In the genomic region with DNA sequence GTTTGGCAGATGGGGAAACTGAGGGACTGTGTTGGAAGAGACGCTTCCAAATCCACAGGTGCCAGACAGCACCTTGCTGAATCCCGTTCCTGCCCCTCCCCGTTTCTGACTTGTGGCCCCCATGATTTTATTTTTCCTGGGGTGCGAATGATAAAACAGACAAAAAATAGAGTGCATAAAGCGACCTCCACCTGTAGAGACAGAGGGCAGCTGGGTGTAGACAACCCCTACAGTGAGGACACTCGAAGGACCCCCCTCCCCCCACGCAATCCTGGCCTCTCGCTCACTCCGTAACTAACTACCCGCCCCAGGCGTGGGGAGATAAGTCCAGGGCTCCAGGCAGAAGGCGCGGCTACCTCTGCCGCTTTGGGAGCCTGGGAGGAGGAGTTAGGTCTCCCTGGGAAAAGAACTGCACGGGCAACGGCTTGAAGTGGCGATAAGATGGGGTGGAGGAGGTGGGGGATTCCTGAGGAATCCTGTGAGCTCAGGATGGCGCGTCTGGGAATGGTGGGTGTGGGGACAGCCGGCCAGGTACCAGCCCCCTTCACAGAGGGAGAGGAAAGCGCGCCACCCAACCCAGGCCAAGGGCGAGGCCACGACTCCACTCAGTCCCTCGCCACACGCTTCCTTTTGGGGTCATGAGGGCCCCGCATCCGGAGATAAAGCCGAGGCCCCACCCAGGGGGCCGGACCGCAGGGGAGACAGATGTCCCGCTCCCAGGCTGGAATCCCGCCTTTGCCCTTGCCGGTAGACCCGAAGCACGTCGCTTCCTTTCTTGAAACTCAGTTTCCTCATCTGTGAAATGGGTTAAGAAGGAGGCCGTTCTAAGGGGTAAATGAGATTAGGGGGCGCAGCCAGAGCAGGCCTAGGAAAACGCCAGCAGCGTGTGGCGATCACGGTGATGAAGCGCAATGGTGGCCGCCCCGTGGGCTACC, we compare ENCODE assay signal across 1 cellular context.
A peak's percentile ranks its signal among the peaks of the same experiment; 100 is the strongest.
TF ChIP-seq lines count a peak whose summit lies in the region.

No MANE protein-coding gene starts in this region.

TF ChIP-seq in K562, 482 proteins besides CTCF, POLR2A, EP300 and RAD21 (continued from another document and continues in another):
- TF ChIP-seq TRIM25 (IDR thresholded peaks at IDR 0.05; ENCODE audit: borderline replicate concordance) (no peak), GATAD2A (IDR thresholded peaks at IDR 0.05) (peak; percentile 14; the same call in 1 of the 2 replicates), ZNF583 (CRISPR knock-in tag; IDR thresholded peaks at IDR 0.05) (no peak), LCOR (CRISPR knock-in tag; IDR thresholded peaks at IDR 0.05) (peak; percentile 91), NFATC3 (IDR thresholded peaks at IDR 0.05) (no peak), KLF16 (IDR thresholded peaks at IDR 0.05) (peak; percentile 4; the same call in 1 of the 2 replicates), ZNF143 (CRISPR knock-in tag; IDR thresholded peaks at IDR 0.05) (no peak), KDM5B (IDR thresholded peaks at IDR 0.05; ENCODE audit: insufficient replicate concordance, low read depth, low read length) (peak; percentile 85), NR1H2 (CRISPR knock-in tag; IDR thresholded peaks at IDR 0.05) (no peak), TRIM24 (IDR thresholded peaks at IDR 0.05) (peak; percentile 25 to 32; a peak in 1 of 4 replicates), LEF1 (IDR thresholded peaks at IDR 0.05) (peak; percentile 70), PURB (CRISPR knock-in tag; IDR thresholded peaks at IDR 0.05; ENCODE audit: low read depth) (no peak), MAFK (IDR thresholded peaks at IDR 0.05; ENCODE audit: low read length) (no peak), HNRNPH1 (optimal IDR thresholded peaks at IDR 0.05; ENCODE audit: low read depth, low read length) (no peak), ETV1 (tag; conservative IDR thresholded peaks at IDR 0.05; ENCODE audit: low read depth) (peak; percentile 95), JUNB (CRISPR knock-in tag; conservative IDR thresholded peaks at IDR 0.05) (no peak), EHMT2 (IDR thresholded peaks at IDR 0.05) (no peak), ELF2 (CRISPR knock-in tag; IDR thresholded peaks at IDR 0.05) (0 out of 2 replicates have a peak, but pooled peaks have one; percentile 53), CREBBP (IDR thresholded peaks at IDR 0.05; ENCODE audit: low read depth, low read length) (no peak), TAF9B (IDR thresholded peaks at IDR 0.05; ENCODE audit: partially characterized antibody) (peak; percentile 55), ZC3H4 (CRISPR knock-in tag; IDR thresholded peaks at IDR 0.05; ENCODE audit: borderline replicate concordance) (no peak), FUS (optimal IDR thresholded peaks at IDR 0.05; ENCODE audit: low read depth, low read length) (no peak), TCF3 (CRISPR knock-in tag; IDR thresholded peaks at IDR 0.05) (peak; percentile 59), ESRRB (CRISPR knock-in tag; IDR thresholded peaks at IDR 0.05; ENCODE audit: borderline replicate concordance) (no peak), AFF4 (CRISPR knock-in tag; IDR thresholded peaks at IDR 0.05) (no peak), HDAC3 (IDR thresholded peaks at IDR 0.05; ENCODE audit: borderline replicate concordance, partially characterized antibody) (no peak), CTBP1 (IDR thresholded peaks at IDR 0.05; ENCODE audit: borderline replicate concordance) (peak; percentile 90), CCAR2 (IDR thresholded peaks at IDR 0.05; ENCODE audit: low read depth, low read length) (no peak), NEUROD1 (IDR thresholded peaks at IDR 0.05; ENCODE audit: borderline replicate concordance, low read depth, low read length, partially characterized antibody) (no peak)
- TF ChIP-seq, protein P1, sequence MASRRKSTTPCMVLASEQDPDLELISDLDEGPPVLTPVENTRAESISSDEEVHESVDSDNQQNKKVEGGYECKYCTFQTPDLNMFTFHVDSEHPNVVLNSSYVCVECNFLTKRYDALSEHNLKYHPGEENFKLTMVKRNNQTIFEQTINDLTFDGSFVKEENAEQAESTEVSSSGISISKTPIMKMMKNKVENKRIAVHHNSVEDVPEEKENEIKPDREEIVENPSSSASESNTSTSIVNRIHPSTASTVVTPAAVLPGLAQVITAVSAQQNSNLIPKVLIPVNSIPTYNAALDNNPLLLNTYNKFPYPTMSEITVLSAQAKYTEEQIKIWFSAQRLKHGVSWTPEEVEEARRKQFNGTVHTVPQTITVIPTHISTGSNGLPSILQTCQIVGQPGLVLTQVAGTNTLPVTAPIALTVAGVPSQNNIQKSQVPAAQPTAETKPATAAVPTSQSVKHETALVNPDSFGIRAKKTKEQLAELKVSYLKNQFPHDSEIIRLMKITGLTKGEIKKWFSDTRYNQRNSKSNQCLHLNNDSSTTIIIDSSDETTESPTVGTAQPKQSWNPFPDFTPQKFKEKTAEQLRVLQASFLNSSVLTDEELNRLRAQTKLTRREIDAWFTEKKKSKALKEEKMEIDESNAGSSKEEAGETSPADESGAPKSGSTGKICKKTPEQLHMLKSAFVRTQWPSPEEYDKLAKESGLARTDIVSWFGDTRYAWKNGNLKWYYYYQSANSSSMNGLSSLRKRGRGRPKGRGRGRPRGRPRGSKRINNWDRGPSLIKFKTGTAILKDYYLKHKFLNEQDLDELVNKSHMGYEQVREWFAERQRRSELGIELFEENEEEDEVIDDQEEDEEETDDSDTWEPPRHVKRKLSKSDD (conservative IDR thresholded peaks at IDR 0.05; ENCODE audit: low read length) = no peak
- TF ChIP-seq, protein P2, sequence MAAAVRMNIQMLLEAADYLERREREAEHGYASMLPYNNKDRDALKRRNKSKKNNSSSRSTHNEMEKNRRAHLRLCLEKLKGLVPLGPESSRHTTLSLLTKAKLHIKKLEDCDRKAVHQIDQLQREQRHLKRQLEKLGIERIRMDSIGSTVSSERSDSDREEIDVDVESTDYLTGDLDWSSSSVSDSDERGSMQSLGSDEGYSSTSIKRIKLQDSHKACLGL (CRISPR knock-in tag; IDR thresholded peaks at IDR 0.05; ENCODE audit: borderline replicate concordance, poor library complexity, severe bottlenecking) = no peak
- TF ChIP-seq, protein P3, sequence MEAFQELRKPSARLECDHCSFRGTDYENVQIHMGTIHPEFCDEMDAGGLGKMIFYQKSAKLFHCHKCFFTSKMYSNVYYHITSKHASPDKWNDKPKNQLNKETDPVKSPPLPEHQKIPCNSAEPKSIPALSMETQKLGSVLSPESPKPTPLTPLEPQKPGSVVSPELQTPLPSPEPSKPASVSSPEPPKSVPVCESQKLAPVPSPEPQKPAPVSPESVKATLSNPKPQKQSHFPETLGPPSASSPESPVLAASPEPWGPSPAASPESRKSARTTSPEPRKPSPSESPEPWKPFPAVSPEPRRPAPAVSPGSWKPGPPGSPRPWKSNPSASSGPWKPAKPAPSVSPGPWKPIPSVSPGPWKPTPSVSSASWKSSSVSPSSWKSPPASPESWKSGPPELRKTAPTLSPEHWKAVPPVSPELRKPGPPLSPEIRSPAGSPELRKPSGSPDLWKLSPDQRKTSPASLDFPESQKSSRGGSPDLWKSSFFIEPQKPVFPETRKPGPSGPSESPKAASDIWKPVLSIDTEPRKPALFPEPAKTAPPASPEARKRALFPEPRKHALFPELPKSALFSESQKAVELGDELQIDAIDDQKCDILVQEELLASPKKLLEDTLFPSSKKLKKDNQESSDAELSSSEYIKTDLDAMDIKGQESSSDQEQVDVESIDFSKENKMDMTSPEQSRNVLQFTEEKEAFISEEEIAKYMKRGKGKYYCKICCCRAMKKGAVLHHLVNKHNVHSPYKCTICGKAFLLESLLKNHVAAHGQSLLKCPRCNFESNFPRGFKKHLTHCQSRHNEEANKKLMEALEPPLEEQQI (IDR thresholded peaks at IDR 0.05) = no peak
- TF ChIP-seq, protein P4, sequence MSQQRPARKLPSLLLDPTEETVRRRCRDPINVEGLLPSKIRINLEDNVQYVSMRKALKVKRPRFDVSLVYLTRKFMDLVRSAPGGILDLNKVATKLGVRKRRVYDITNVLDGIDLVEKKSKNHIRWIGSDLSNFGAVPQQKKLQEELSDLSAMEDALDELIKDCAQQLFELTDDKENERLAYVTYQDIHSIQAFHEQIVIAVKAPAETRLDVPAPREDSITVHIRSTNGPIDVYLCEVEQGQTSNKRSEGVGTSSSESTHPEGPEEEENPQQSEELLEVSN (IDR thresholded peaks at IDR 0.05; ENCODE audit: borderline replicate concordance in 1 of 2, extremely low read depth in 1 of 2, insufficient read depth in 1 of 2, insufficient read length in 1 of 2, low read depth in 1 of 2, low read length in 1 of 2, poor library complexity in 1 of 2, severe bottlenecking in 1 of 2) = peak; percentile 52 to 54
